Comparison of ENCODE assay signal across 18 cellular contexts in the genomic region with DNA sequence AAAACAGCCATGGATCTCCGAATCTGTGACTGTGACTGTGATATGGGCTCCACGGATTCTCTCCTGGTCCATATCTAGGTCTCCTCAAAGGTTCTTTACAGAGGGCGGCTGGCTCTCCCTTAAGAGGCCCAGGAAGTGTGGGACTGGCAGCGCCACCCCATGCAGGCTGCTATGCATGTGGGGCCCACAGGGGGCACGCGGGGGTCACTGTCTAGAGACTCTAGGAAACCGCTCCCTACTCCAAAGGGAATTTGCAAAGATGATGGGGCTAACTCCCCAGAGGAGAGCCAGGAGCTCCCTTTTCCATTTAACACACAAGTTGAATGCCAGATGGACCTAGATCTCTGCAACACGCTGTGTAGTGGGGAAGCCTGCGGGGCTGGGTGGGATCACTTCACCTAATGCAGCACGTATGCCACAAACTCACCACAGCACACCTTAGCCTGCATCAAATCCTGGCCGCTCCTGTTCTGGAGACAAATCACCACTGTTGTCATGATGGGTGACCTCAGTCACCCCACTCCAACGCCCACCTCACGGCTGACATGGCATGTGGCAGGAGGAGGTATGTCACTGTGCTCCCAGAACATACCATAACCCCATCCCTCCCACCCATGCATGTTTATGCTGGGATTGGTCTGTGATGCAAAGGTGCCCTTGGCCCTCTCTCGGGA.
A peak's percentile ranks its signal among the peaks of the same experiment; 100 is the strongest.
DNase-seq lines count a peak whose midpoint lies in the region; ATAC-seq and TF ChIP-seq lines count a peak whose summit lies in the region.
"Had no signal": no experiment of that assay in that cellular context is flagged by ENCODE, and none has a peak within 500 bp of the region (broad histone marks: within the 10 kb centered on the region; RNA-seq: fewer than 3 reads in every experiment).

No MANE protein-coding gene starts in this region.

- H4K20me1 ChIP-seq in fibroblast of lung (ENCODE audit: control insufficient read depth, extremely low read depth, insufficient read depth, low read length), result peaks cover 2% of the 10 kb centered on the region

- CTCF ChIA-PET in HEK293T (lab: Yijun Ruan, JAX), result no interaction called here

- DNase-seq in right atrium auricular region (ENCODE audit: low spot score) (no peak), left cardiac atrium (no peak), fibroblast of lung (ENCODE audit: low read depth in 2 of 2) (no peak), posterior vena cava (ENCODE audit: low spot score) (peak; percentile 51), uterus (peak in 1 of 2 donors; percentile 14), HEK293T (ENCODE audit: extremely low spot score) (no peak)
- no peak for DNase-seq in stimulated activated CD4-positive, alpha-beta T cell treated with anti-CD3 and anti-CD28 coated beads, Interleukin-1b, Interleukin-23, amount 100 ng/mL, for 48 hours
- DNase-seq in activated CD4-positive, alpha-beta T cell treated with anti-CD3 and anti-CD28 coated beads for 48 hours, result no peak
- DNase-seq: activated CD8-positive, alpha-beta memory T cell treated with anti-CD3 and anti-CD28 coated beads, Interleukin-2, amount 50 U/mL, for 4 hours; aorta; DMS79; midbrain; NCI-H1930; NCI-H82; WERI-Rb-1 had no signal

- no peak for TF ChIP-seq CTCF in right atrium auricular region (IDR thresholded peaks at IDR 0.05)
- TF ChIP-seq CTCF in fibroblast of lung (conservative IDR thresholded peaks at IDR 0.05 in 1 of 2, IDR thresholded peaks at IDR 0.05 in 1 of 2; ENCODE audit: low read depth in 1 of 2, low read length in 2 of 2), result no peak
- TF ChIP-seq CTCF in uterus (IDR thresholded peaks at IDR 0.05), result no peak

- H3K4me1 ChIP-seq in right atrium auricular region (peaks cover 0 to 90% of the 10 kb centered on the region in 2 donors), fibroblast of lung (ENCODE audit: control insufficient read depth, extremely low read depth, insufficient read depth, low read length) (peaks cover 21% of the 10 kb centered on the region), uterus (peaks cover 39 to 63% of the 10 kb centered on the region in 2 donors)

- H3K27ac ChIP-seq in right atrium auricular region (peak overlapping the region; percentile 90 to 98), fibroblast of lung (ENCODE audit: insufficient read depth, low read length) (peak overlapping the region; percentile 54), uterus (peak overlapping the region; percentile 67 to 78)
- H3K27ac ChIP-seq: SJSA1 had no signal

- intact Hi-C loops in left cardiac atrium (cut with DNase I) (loop anchor here in 1 of 2 donors (10.0 kb wide), 1 partner anchor 145 kb away; no protein-coding TSS in a partner anchor), posterior vena cava (cut with DNase I) (no loop called here), uterus (cut with DNase I; ENCODE audit: low total_unique reads) (loop anchor here (10.0 kb wide), 1 partner anchor 45 kb away; no protein-coding TSS in a partner anchor)

- no peak overlapping the region for H2AFZ ChIP-seq in fibroblast of lung (ENCODE audit: low read length)

- ATAC-seq in left cardiac atrium, result no peak

- TF ChIP-seq POLR2A in uterus (IDR thresholded peaks at IDR 0.05), result no peak

- POLR2A ChIA-PET in HEK293T (lab: Yijun Ruan, JAX), result no interaction called here

- no peaks in the 10 kb centered on the region for H3K9me3 ChIP-seq in right atrium auricular region
- no peaks in the 10 kb centered on the region for H3K9me3 ChIP-seq in fibroblast of lung (ENCODE audit: control insufficient read depth, insufficient read depth, low read depth, low read length)
- H3K9me3 ChIP-seq in uterus, result no peaks in the 10 kb centered on the region
- H3K9me3 ChIP-seq: HAP-1, SJSA1 had no signal

- H3K79me2 ChIP-seq in fibroblast of lung (ENCODE audit: control insufficient read depth, insufficient read depth, low read length), result peaks cover 78% of the 10 kb centered on the region

- H3K9ac ChIP-seq in fibroblast of lung (ENCODE audit: insufficient read depth, low read length), result no peak overlapping the region

- H3K27me3 ChIP-seq in right atrium auricular region, result no peaks in the 10 kb centered on the region
- no peaks in the 10 kb centered on the region for H3K27me3 ChIP-seq in fibroblast of lung (ENCODE audit: control insufficient read depth, insufficient read depth, low read length)
- H3K27me3 ChIP-seq in uterus, result no peaks in the 10 kb centered on the region
- H3K27me3 ChIP-seq: SJSA1 had no signal

- H3K4me3 ChIP-seq in right atrium auricular region (no peak overlapping the region), fibroblast of lung (replicated peaks in 1 of 4; ENCODE audit: control extremely low read depth in 1 of 4, insufficient read depth in 1 of 4, low read depth in 3 of 4, low read length in 4 of 4) (no peak overlapping the region), uterus (no peak overlapping the region)
- H3K4me3 ChIP-seq: HAP-1, SJSA1, skin epidermis had no signal

- H3K4me2 ChIP-seq in fibroblast of lung (ENCODE audit: extremely low read depth, insufficient read depth, low read length), result no peak overlapping the region

- H3K36me3 ChIP-seq in right atrium auricular region (peaks cover 20% of the 10 kb centered on the region), fibroblast of lung (ENCODE audit: control insufficient read depth, insufficient read depth, low read length) (peaks cover 6% of the 10 kb centered on the region), uterus (no peaks in the 10 kb centered on the region)
- H3K36me3 ChIP-seq: HAP-1 had no signal

TF ChIP-seq in HEK293T, 16 proteins besides CTCF, POLR2A, EP300 and RAD21:
- TF ChIP-seq FOXA1 (IDR thresholded peaks at IDR 0.05) (no peak), L3MBTL2 (conservative IDR thresholded peaks at IDR 0.05) (no peak), LEF1 (IDR thresholded peaks at IDR 0.05; ENCODE audit: borderline replicate concordance) (no peak), NFRKB (IDR thresholded peaks at IDR 0.05) (no peak), SUZ12 (IDR thresholded peaks at IDR 0.05) (no peak), ARNT (IDR thresholded peaks at IDR 0.05) (no peak), ZNF384 (IDR thresholded peaks at IDR 0.05) (no peak), BHLHE40 (IDR thresholded peaks at IDR 0.05; ENCODE audit: borderline replicate concordance) (no peak), SP1 (IDR thresholded peaks at IDR 0.05) (no peak)
- TF ChIP-seq, protein P1, sequence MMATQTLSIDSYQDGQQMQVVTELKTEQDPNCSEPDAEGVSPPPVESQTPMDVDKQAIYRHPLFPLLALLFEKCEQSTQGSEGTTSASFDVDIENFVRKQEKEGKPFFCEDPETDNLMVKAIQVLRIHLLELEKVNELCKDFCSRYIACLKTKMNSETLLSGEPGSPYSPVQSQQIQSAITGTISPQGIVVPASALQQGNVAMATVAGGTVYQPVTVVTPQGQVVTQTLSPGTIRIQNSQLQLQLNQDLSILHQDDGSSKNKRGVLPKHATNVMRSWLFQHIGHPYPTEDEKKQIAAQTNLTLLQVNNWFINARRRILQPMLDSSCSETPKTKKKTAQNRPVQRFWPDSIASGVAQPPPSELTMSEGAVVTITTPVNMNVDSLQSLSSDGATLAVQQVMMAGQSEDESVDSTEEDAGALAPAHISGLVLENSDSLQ (IDR thresholded peaks at IDR 0.05), result no peak
